7 cellular contexts compared by ENCODE assay signal in the genomic region with DNA sequence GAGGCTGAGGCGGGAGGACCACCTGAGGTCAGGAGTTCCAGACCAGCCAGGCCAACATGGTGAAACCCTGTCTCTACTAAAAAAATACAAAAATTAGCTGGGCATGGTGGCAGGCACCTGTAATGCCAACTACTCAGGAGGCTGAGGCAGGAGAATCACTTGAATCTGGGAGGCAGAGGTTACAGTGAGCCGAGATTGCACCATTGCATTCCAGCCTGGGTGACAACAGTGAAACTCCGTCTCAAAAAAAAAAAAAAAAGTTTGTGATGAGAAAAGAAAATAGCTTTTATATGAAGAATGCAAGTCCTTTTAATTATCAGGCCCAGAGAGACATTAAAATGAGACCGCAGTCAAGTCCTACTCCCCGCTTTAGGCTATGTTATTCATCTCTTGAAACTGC. TPM values are rescaled to one million over a fixed set of nuclear protein-coding genes. Genes with fewer than 3 reads are reported as not detected.
DNase-seq lines count a peak whose midpoint lies in the region; ATAC-seq, FAIRE-seq and TF ChIP-seq lines count a peak whose summit lies in the region.
"Not testable (repeated sequence)": the region's sequence is repeated elsewhere in the genome, so short reads cannot be mapped to it uniquely, and the experiment has no call there.
"Had no signal": no experiment of that assay in that cellular context is flagged by ENCODE, and none has a peak within 500 bp of the region (broad histone marks: within the 10 kb centered on the region; RNA-seq: fewer than 3 reads in every experiment).

No MANE protein-coding gene starts in this region.

- H3K9ac ChIP-seq in HCT116 (ENCODE audit: low read length); HepG2 (ENCODE audit: insufficient read depth, low read depth, low read length): not testable (repeated sequence)

- H3K4me1 Mint-ChIP-seq in type B pancreatic cell (ENCODE audit: unreplicated experiment), result peaks cover 34% of the 10 kb centered on the region

- peaks cover 12% of the 10 kb centered on the region for H3K36me3 Mint-ChIP-seq in type B pancreatic cell

- not testable (repeated sequence) for BruUV-seq in HCT116 (replicated peaks; lab: Mats Ljungman, UMichigan); HepG2 (replicated peaks; lab: Mats Ljungman, UMichigan)

- TF ChIP-seq RAD21 in A549 (conservative IDR thresholded peaks at IDR 0.05 in 1 of 2, IDR thresholded peaks at IDR 0.05 in 1 of 2); HCT116 (IDR thresholded peaks at IDR 0.05; ENCODE audit: low read depth); HepG2 (CRISPR knock-in tag; IDR thresholded peaks at IDR 0.05): not testable (repeated sequence)

- H3K79me2 ChIP-seq in HCT116 (ENCODE audit: insufficient read depth, low read length), result peaks cover 86% of the 10 kb centered on the region
- peaks cover 99% of the 10 kb centered on the region for H3K79me2 ChIP-seq in HepG2 (ENCODE audit: insufficient read depth, low read length)

- not testable (repeated sequence) for H3K36me3 ChIP-seq in HCT116 (ENCODE audit: control insufficient read depth in 1 of 2, insufficient read depth in 2 of 2, low read length in 2 of 2)
- H3K36me3 ChIP-seq in HepG2 (replicated peaks in 1 of 2; ENCODE audit: control insufficient read depth in 1 of 2, insufficient read depth in 2 of 2, low read length in 2 of 2), result peaks cover 7 to 38% of the 10 kb centered on the region in 2 experiments

- not testable (repeated sequence) for ATAC-seq in A549, HCT116, HepG2

- peak; percentile 93 for FAIRE-seq in A549 (lab: Jason Lieb, UNC)
- not testable (repeated sequence) for FAIRE-seq in HepG2 (lab: Jason Lieb, UNC)

- POLR2A ChIA-PET in A549 (lab: Yijun Ruan, JAX), result not testable (repeated sequence)
- POLR2A ChIA-PET in HCT116 (lab: Charles Lee) (interaction anchor here (0.9 to 2.0 kb wide), 4 partner anchors 15 to 45 kb away, joined by 3 to 7 read pairs (median 5); a partner anchor contains a TSS), HepG2 (lab: Yijun Ruan, JAX) (interaction anchor here (1.1 to 4.7 kb wide), 7 partner anchors 8 to 45 kb away, joined by 3 to 81 read pairs (median 10); a partner anchor contains a TSS)

- H3K4me1 ChIP-seq in A549, result peaks cover 31% of the 10 kb centered on the region
- H3K4me1 ChIP-seq in HCT116 (ENCODE audit: control insufficient read depth in 1 of 2, insufficient read depth in 2 of 2, low read length in 2 of 2), result peaks cover 92 to 100% of the 10 kb centered on the region in 2 experiments
- peaks cover 100% of the 10 kb centered on the region for H3K4me1 ChIP-seq in HepG2 (ENCODE audit: insufficient read depth, low read length)

- H3K27ac ChIP-seq in A549; HepG2 (ENCODE audit: extremely low read length, insufficient read depth, low read length): not testable (repeated sequence)
- H3K27ac ChIP-seq in HCT116 (ENCODE audit: low read depth, low read length) (peak overlapping the region; percentile 50; the same call in 1 of the 2 replicates), VCaP (peak overlapping the region; percentile 64)

- not testable (repeated sequence) for TF ChIP-seq EP300 in A549 (IDR thresholded peaks at IDR 0.05); HepG2 (IDR thresholded peaks at IDR 0.05; ENCODE audit: low read depth in 2 of 2, low read length in 2 of 2); HepG2 (CRISPR knock-in tag; IDR thresholded peaks at IDR 0.05; ENCODE audit: borderline replicate concordance)

- not testable (repeated sequence) for H3K9me3 ChIP-seq in A549; HCT116 (ENCODE audit: control insufficient read depth in 1 of 2, insufficient read depth in 1 of 2, low read depth in 1 of 2, low read length in 2 of 2); HepG2 (ENCODE audit: low read length)

- H3K27me3 ChIP-seq in HCT116 (ENCODE audit: insufficient read depth, low read length); HepG2 (ENCODE audit: control insufficient read depth in 1 of 2, insufficient read depth in 2 of 2, low read length in 2 of 2): not testable (repeated sequence)

- H3K4me2 ChIP-seq in A549 (0 out of 3 replicates have a peak overlapping the region, but pooled peaks have one; percentile 17), HCT116 (ENCODE audit: low read length) (peak overlapping the region; percentile 59; the same call in 1 of the 2 replicates)
- H3K4me2 ChIP-seq in HepG2 (ENCODE audit: low read depth, low read length), result not testable (repeated sequence)

- H3K4me3 ChIP-seq in A549; HCT116 (replicated peaks in 1 of 2; ENCODE audit: low read depth in 1 of 2, low read length in 2 of 2); HepG2 (replicated peaks in 1 of 3; ENCODE audit: insufficient read depth in 1 of 3, low read depth in 2 of 3, low read length in 3 of 3): not testable (repeated sequence)

- H2AFZ ChIP-seq in HCT116 (ENCODE audit: low read depth, low read length, poor library complexity, severe bottlenecking); HepG2 (ENCODE audit: low read length): not testable (repeated sequence)

- DNase-seq in A549 (ENCODE audit: low read depth in 1 of 2, low spot score in 1 of 2); HCT116 (ENCODE audit: low read depth, low spot score); HepG2 (ENCODE audit: low spot score); type B pancreatic cell (ENCODE audit: extremely low spot score, unreplicated experiment): not testable (repeated sequence)

- not testable (repeated sequence) for H3K9me3 Mint-ChIP-seq in type B pancreatic cell

- H3K9me2 ChIP-seq in HCT116 (ENCODE audit: insufficient read depth), result not testable (repeated sequence)

- not testable (repeated sequence) for H3K4me3 Mint-ChIP-seq in type B pancreatic cell

- 88% methylated on average over 5 of the region's 5 CpGs for WGBS in A549 (ENCODE audit: missing lambda C conversion rate)
- WGBS in HepG2 (ENCODE audit: low lambda C conversion rate), result 82% methylated on average over 5 of the region's 5 CpGs

- H4K20me1 ChIP-seq in HCT116 (ENCODE audit: insufficient read depth); HepG2 (ENCODE audit: insufficient read depth, low read length): not testable (repeated sequence)

- not testable (repeated sequence) for H3K27me3 Mint-ChIP-seq in type B pancreatic cell

- in situ Hi-C loops in HepG2 (cut with HindIII; ENCODE audit: extremely low pct_ligation_motif_present, low pct_unique_long_range_greater_than_20kb), result not testable (repeated sequence)

- TF ChIP-seq CTCF in A549 (IDR thresholded peaks at IDR 0.05); HCT116 (IDR thresholded peaks at IDR 0.05 in 2 of 3, conservative IDR thresholded peaks at IDR 0.05 in 1 of 3; ENCODE audit: borderline replicate concordance in 1 of 3, insufficient read depth in 1 of 3, low read depth in 2 of 3, low read length in 2 of 3); VCaP (conservative IDR thresholded peaks at IDR 0.05); HepG2 (CRISPR knock-in tag; IDR thresholded peaks at IDR 0.05); type B pancreatic cell (conservative IDR thresholded peaks at IDR 0.05): not testable (repeated sequence)

- CTCF ChIA-PET in A549 (lab: Yijun Ruan, JAX), result interaction anchor here (1.0 to 2.0 kb wide), 5 partner anchors 10 to 147 kb away, joined by 3 to 6 read pairs (median 4); a partner anchor contains a TSS
- CTCF ChIA-PET in HCT116 (lab: Charles Lee); HepG2 (lab: Yijun Ruan, JAX; ENCODE audit: low intra/inter-chr PET ratio, low total read pairs): not testable (repeated sequence)

- peak overlapping the region; percentile 61 for H3K27ac Mint-ChIP-seq in type B pancreatic cell

- TF ChIP-seq POLR2A in A549 (IDR thresholded peaks at IDR 0.05; ENCODE audit: low read length); HCT116 (IDR thresholded peaks at IDR 0.05; ENCODE audit: borderline replicate concordance, extremely low read depth, insufficient read depth, insufficient read length); HepG2 (IDR thresholded peaks at IDR 0.05; ENCODE audit: insufficient read depth in 1 of 2, low read depth in 2 of 2, low read length in 2 of 2): not testable (repeated sequence)

- RAD21 ChIA-PET in HCT116 (lab: Charles Lee; ENCODE audit: low non-redundant PET in 1 of 2, low total read pairs in 2 of 2, uncharacterized antibody in 2 of 2, unreplicated experiment in 2 of 2), result not testable (repeated sequence)

- intact Hi-C loops in HCT116 (cut with micrococcal nuclease); HepG2 (cut with micrococcal nuclease; ENCODE audit: unreplicated experiment): not testable (repeated sequence)

RNA-seq across cellular contexts. Expression of a gene that starts 19.9 kb away (rescaled TPM):
- polyA plus RNA-seq in A549 (2011; rRNA removed) (6.3 and 6.6 TPM in 2 replicates), A549 (2017; fragmentation: RNase III; extraction: RNeasy Plus Mini Kit Qiagen cat#74134 plus additional on column Dnase treatment) (1.6 to 2.6 TPM (median 2.5 TPM) in 3 replicates), HepG2 (2011; rRNA removed) (29.3 and 31.0 TPM in 2 replicates)
- polyA plus RNA-seq in A549 (2012; cell fraction: cytosol; rRNA removed), result 0.82 and 0.83 TPM in 2 replicates
- 1.3 and 2.3 TPM in 2 replicates for polyA plus RNA-seq in A549 (2012; cell fraction: nucleus; rRNA removed)
- polyA minus RNA-seq in A549 (2011; rRNA and poly(A)+ RNA removed), result 2.8 and 3.2 TPM in 2 replicates
- total RNA-seq in HCT116 (2021; ENCODE audit: unreplicated experiment) (42.2 TPM), HepG2 (2016; rRNA removed; fragmentation: Illumina TruSeq; extraction: Trizol) (51.4 and 53.4 TPM in 2 replicates), type B pancreatic cell (ENCODE audit: low replicate concordance) (14.0 and 21.8 TPM in 2 replicates)
- 21.7 and 27.6 TPM in 2 replicates for polyA plus RNA-seq in HCT116 (2012)
- total RNA-seq in HepG2 (2016; cell fraction: cytosol; rRNA removed; fragmentation: Illumina TruSeq; extraction: Trizol; ENCODE audit: low read depth), result 10.8 and 11.5 TPM in 2 replicates
- total RNA-seq in HepG2 (2016; cell fraction: insoluble cytoplasmic fraction; rRNA removed; fragmentation: Illumina TruSeq; extraction: Trizol), result 41.4 and 52.0 TPM in 2 replicates
- 25.5 and 28.6 TPM in 2 replicates for total RNA-seq in HepG2 (2016; cell fraction: membrane; rRNA removed; fragmentation: Illumina TruSeq; extraction: Trizol)
- total RNA-seq in HepG2 (2016; cell fraction: nucleus; rRNA removed; fragmentation: Illumina TruSeq; extraction: Trizol), result 113 and 134 TPM in 2 replicates
- 18.3 and 25.7 TPM in 2 replicates for polyA plus RNA-seq in HepG2 (2011; cell fraction: cytosol; rRNA removed)
- polyA plus RNA-seq in HepG2 (2011; cell fraction: nucleus; rRNA removed), result 81.6 and 101 TPM in 2 replicates
- polyA plus RNA-seq in HepG2 (2012), result 35.6 and 44.8 TPM in 2 replicates
- 2.5 and 3.4 TPM in 2 replicates for polyA plus RNA-seq in HepG2 (2016; cell fraction: cytosol; fragmentation: Illumina TruSeq; extraction: Trizol; ENCODE audit: low read depth)
- 29.8 and 38.5 TPM in 2 replicates for polyA plus RNA-seq in HepG2 (2016; cell fraction: insoluble cytoplasmic fraction; fragmentation: Illumina TruSeq; extraction: Trizol; ENCODE audit: low read depth)
- 10.3 and 11.3 TPM in 2 replicates for polyA plus RNA-seq in HepG2 (2016; cell fraction: membrane; fragmentation: Illumina TruSeq; extraction: Trizol; ENCODE audit: low read depth)
- 110 and 118 TPM in 2 replicates for polyA plus RNA-seq in HepG2 (2016; cell fraction: nucleus; fragmentation: Illumina TruSeq; extraction: Trizol; ENCODE audit: insufficient read depth, low read depth)
- polyA minus RNA-seq in HepG2 (2011; rRNA and poly(A)+ RNA removed; ENCODE audit: low replicate concordance), result 0.12 and 47.2 TPM in 2 replicates
- polyA minus RNA-seq in HepG2 (2011; cell fraction: cytosol; rRNA and poly(A)+ RNA removed), result 17.4 and 23.6 TPM in 2 replicates
- 134 and 180 TPM in 2 replicates for polyA minus RNA-seq in HepG2 (2011; cell fraction: nucleus; rRNA and poly(A)+ RNA removed)
- total RNA-seq: A172 had no signal
- polyA plus RNA-seq: AG04450 had no signal

RNA-seq across cellular contexts. Expression of a gene that starts 45.4 kb away (rescaled TPM):
- polyA plus RNA-seq in A549 (2011; rRNA removed) (241 and 260 TPM in 2 replicates), A549 (2017; fragmentation: RNase III; extraction: RNeasy Plus Mini Kit Qiagen cat#74134 plus additional on column Dnase treatment) (117 to 124 TPM (median 123 TPM) in 3 replicates), HepG2 (2011; rRNA removed) (231 and 244 TPM in 2 replicates)
- 112 and 123 TPM in 2 replicates for polyA plus RNA-seq in A549 (2012; cell fraction: cytosol; rRNA removed)
- 60.7 and 203 TPM in 2 replicates for polyA plus RNA-seq in A549 (2012; cell fraction: nucleus; rRNA removed)
- 81.6 and 112 TPM in 2 replicates for polyA minus RNA-seq in A549 (2011; rRNA and poly(A)+ RNA removed)
- total RNA-seq in HCT116 (2021; ENCODE audit: unreplicated experiment) (118 TPM), HepG2 (2016; rRNA removed; fragmentation: Illumina TruSeq; extraction: Trizol) (155 and 252 TPM in 2 replicates), type B pancreatic cell (ENCODE audit: low replicate concordance) (75.7 and 82.9 TPM in 2 replicates)
- polyA plus RNA-seq in HCT116 (2012), result 121 and 141 TPM in 2 replicates
- total RNA-seq in HepG2 (2016; cell fraction: cytosol; rRNA removed; fragmentation: Illumina TruSeq; extraction: Trizol; ENCODE audit: low read depth), result 72.2 and 76.4 TPM in 2 replicates
- 169 and 290 TPM in 2 replicates for total RNA-seq in HepG2 (2016; cell fraction: insoluble cytoplasmic fraction; rRNA removed; fragmentation: Illumina TruSeq; extraction: Trizol)
- total RNA-seq in HepG2 (2016; cell fraction: membrane; rRNA removed; fragmentation: Illumina TruSeq; extraction: Trizol), result 130 and 134 TPM in 2 replicates
- 74.4 and 75.7 TPM in 2 replicates for total RNA-seq in HepG2 (2016; cell fraction: nucleus; rRNA removed; fragmentation: Illumina TruSeq; extraction: Trizol)
- 148 and 229 TPM in 2 replicates for polyA plus RNA-seq in HepG2 (2011; cell fraction: cytosol; rRNA removed)
- polyA plus RNA-seq in HepG2 (2011; cell fraction: nucleus; rRNA removed), result 65.5 and 71.0 TPM in 2 replicates
- 227 and 249 TPM in 2 replicates for polyA plus RNA-seq in HepG2 (2012)
- 105 and 107 TPM in 2 replicates for polyA plus RNA-seq in HepG2 (2016; cell fraction: cytosol; fragmentation: Illumina TruSeq; extraction: Trizol; ENCODE audit: low read depth)
- 309 and 341 TPM in 2 replicates for polyA plus RNA-seq in HepG2 (2016; cell fraction: insoluble cytoplasmic fraction; fragmentation: Illumina TruSeq; extraction: Trizol; ENCODE audit: low read depth)
- polyA plus RNA-seq in HepG2 (2016; cell fraction: membrane; fragmentation: Illumina TruSeq; extraction: Trizol; ENCODE audit: low read depth), result 144 and 156 TPM in 2 replicates
- polyA plus RNA-seq in HepG2 (2016; cell fraction: nucleus; fragmentation: Illumina TruSeq; extraction: Trizol; ENCODE audit: insufficient read depth, low read depth), result 164 and 191 TPM in 2 replicates
- 68.7 and 109 TPM in 2 replicates for polyA minus RNA-seq in HepG2 (2011; rRNA and poly(A)+ RNA removed; ENCODE audit: low replicate concordance)
- polyA minus RNA-seq in HepG2 (2011; cell fraction: cytosol; rRNA and poly(A)+ RNA removed), result 45.1 and 56.8 TPM in 2 replicates
- polyA minus RNA-seq in HepG2 (2011; cell fraction: nucleus; rRNA and poly(A)+ RNA removed), result 51.9 and 61.5 TPM in 2 replicates
